ENCODE assay signal across 14 cellular contexts in the genomic region with DNA sequence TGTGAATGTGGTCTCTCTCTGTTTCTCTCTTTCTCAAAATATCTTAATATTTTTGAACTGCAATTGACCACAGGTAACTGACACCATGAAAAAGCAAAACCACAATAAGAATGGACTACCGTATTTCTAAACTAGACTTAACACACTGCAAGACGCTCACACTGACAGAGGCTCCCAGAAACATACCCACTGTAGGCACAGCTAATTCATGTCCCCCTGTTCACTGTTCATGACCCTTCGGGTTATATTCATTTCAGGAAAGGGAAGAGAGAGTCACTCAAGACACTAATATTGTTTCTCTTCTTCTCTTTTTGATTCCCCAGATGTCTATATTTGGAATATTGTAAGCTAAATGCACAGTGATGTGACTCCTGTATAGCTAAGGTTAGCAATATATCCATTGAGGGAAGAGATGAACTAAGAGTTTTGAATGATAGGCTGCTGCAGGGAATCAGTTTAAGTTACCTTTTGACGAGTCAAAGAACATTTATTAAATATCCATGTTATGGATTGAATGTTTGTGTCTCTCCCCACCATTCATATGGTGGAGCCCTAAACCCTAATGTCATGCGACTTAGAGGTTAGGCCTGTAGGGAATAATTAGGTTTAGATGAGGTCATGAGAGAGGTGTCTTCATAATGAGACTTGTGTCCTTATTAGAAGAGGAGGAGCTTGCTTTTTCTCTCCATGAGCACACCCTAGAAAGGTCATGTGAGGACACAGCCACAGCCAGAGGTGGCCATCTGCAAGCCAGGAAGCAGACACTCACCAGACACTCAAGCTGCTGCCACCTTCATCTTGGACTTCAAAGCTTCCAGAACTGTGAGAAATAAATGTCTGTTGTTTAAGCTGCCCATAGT.
DNase-seq lines count a peak whose midpoint lies in the region; ATAC-seq and TF ChIP-seq lines count a peak whose summit lies in the region.
"Had no signal": no experiment of that assay in that cellular context is flagged by ENCODE, and none has a peak within 500 bp of the region (broad histone marks: within the 10 kb centered on the region; RNA-seq: fewer than 3 reads in every experiment).

No MANE protein-coding gene starts in this region.

- H3K27me3 ChIP-seq in WERI-Rb-1 (ENCODE audit: insufficient read depth, low read depth, severe bottlenecking) (peaks cover 13% of the 10 kb centered on the region), gastrocnemius medialis (no peaks in the 10 kb centered on the region)
- H3K27me3 ChIP-seq: ascending aorta had no signal

- no peaks in the 10 kb centered on the region for H3K36me3 Mint-ChIP-seq in CD14-positive monocyte
- H3K36me3 Mint-ChIP-seq: T-cell had no signal

- no peaks in the 10 kb centered on the region for H3K4me1 Mint-ChIP-seq in CD14-positive monocyte
- H3K4me1 Mint-ChIP-seq: T-cell had no signal

- H3K4me1 ChIP-seq in gastrocnemius medialis, result no peaks in the 10 kb centered on the region
- H3K4me1 ChIP-seq: ascending aorta had no signal

- no peaks in the 10 kb centered on the region for H3K36me3 ChIP-seq in WERI-Rb-1
- no peaks in the 10 kb centered on the region for H3K36me3 ChIP-seq in gastrocnemius medialis
- H3K36me3 ChIP-seq: ascending aorta had no signal

- H3K27me3 Mint-ChIP-seq in CD14-positive monocyte (ENCODE audit: low read depth in 3 of 3), result no peaks in the 10 kb centered on the region
- H3K27me3 Mint-ChIP-seq: T-cell had no signal

- DNase-seq in Kasumi-1 (lab: John Stamatoyannopoulos, UW) (peak; percentile 7 to 17), WERI-Rb-1 (peak; percentile 13), NCI-H2081 (lab: John Stamatoyannopoulos, UW) (no peak), gastrocnemius medialis (no peak), CD14-positive monocyte (ENCODE audit: low spot score) (no peak)
- DNase-seq: activated CD4-positive, alpha-beta T cell treated with anti-CD3 and anti-CD28 coated beads for 48 hours; C1 segment of cervical spinal cord; NCI-H187 treated with DMSO at 0.1 percent for 48 hours; nucleus accumbens; T-cell had no signal

- H3K4me3 ChIP-seq in WERI-Rb-1 (ENCODE audit: low read depth, low read length) (no peak overlapping the region), gastrocnemius medialis (no peak overlapping the region)
- H3K4me3 ChIP-seq: ascending aorta, skin epidermis had no signal

- no peaks in the 10 kb centered on the region for H3K9me3 ChIP-seq in WERI-Rb-1 (ENCODE audit: severe bottlenecking)
- H3K9me3 ChIP-seq in gastrocnemius medialis, result no peaks in the 10 kb centered on the region
- H3K9me3 ChIP-seq: ascending aorta had no signal

- H3K9me3 Mint-ChIP-seq in CD14-positive monocyte, result peaks cover 0 to 10% (median 2%) of the 10 kb centered on the region in 7 donors

- TF ChIP-seq POLR2A in gastrocnemius medialis (IDR thresholded peaks at IDR 0.05), result no peak

- TF ChIP-seq CTCF in WERI-Rb-1 (IDR thresholded peaks at IDR 0.05; ENCODE audit: low read depth, low read length), result no peak
- no peak for TF ChIP-seq CTCF in gastrocnemius medialis (IDR thresholded peaks at IDR 0.05 in 4 of 5, conservative IDR thresholded peaks at IDR 0.05 in 1 of 5)
- TF ChIP-seq CTCF in CD14-positive monocyte (IDR thresholded peaks at IDR 0.05), result no peak

- H3K27ac ChIP-seq in WERI-Rb-1 (no peak overlapping the region), gastrocnemius medialis (no peak overlapping the region)
- H3K27ac ChIP-seq: ascending aorta, skin epidermis had no signal

- in situ Hi-C loops in gastrocnemius medialis (cut with MboI; ENCODE audit: low sequenced_read_pairs in 4 of 4), result no loop called here

- ATAC-seq in GM18508 (IDR thresholded peaks at IDR 0.05; ENCODE audit: insufficient read depth, unreplicated experiment) (peak; percentile 45), GM21717 (IDR thresholded peaks at IDR 0.05; ENCODE audit: unreplicated experiment) (peak; percentile 67), gastrocnemius medialis (no peak)
- ATAC-seq: T-cell had no signal

- H3K4me3 Mint-ChIP-seq in CD14-positive monocyte, result no peak overlapping the region
- H3K4me3 Mint-ChIP-seq: T-cell had no signal

- intact Hi-C loops in gastrocnemius medialis (cut with DNase I; ENCODE audit: low total_unique reads), result no loop called here
- intact Hi-C loops in CD14-positive monocyte (cut with micrococcal nuclease), result no loop called here

- H3K27ac Mint-ChIP-seq in CD14-positive monocyte, result no peak overlapping the region
- H3K27ac Mint-ChIP-seq: T-cell had no signal

Comparison
In these comparisons a context has a peak if more than half of its experiments do, and no peak if none do; other contexts are left out.
1. ATAC-seq: peak in GM18508 (single experiment) and GM21717 (single experiment); none in gastrocnemius medialis (0 of 2).
2. DNase-seq: peak in Kasumi-1 (2 of 2) and WERI-Rb-1 (single experiment); none in NCI-H2081 (0 of 2), gastrocnemius medialis (0 of 2) and CD14-positive monocyte (single experiment).